In the genomic region with DNA sequence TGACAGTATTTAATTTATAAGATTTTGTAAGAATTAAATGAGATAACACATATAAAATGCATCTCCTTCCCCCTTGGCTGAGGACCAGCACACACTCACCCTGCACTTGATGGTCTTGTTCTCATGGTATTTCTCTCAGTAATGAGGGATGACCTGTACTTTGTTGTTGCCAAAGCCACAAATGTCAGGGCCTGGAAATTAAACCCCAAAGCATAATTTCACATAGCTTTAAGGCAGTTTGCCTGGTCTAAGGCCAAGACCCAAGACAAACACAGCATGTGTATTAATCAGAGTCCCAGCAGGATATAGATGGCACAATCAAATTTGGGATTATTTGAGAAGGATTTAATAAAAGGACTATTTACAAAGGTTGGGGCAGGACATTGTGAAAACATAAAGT, we compare ENCODE assay signal across 11 cellular contexts. TPM values are rescaled to one million over a fixed set of nuclear protein-coding genes. Genes with fewer than 3 reads are reported as not detected.
DNase-seq lines count a peak whose midpoint lies in the region; ATAC-seq and TF ChIP-seq lines count a peak whose summit lies in the region.
"Had no signal": no experiment of that assay in that cellular context is flagged by ENCODE, and none has a peak within 500 bp of the region (broad histone marks: within the 10 kb centered on the region; RNA-seq: fewer than 3 reads in every experiment).

No MANE protein-coding gene starts in this region.

- H3K4me3 ChIP-seq in BJ (ENCODE audit: low read depth, low read length) (no peak overlapping the region), astrocyte of the spinal cord (ENCODE audit: low read depth, low read length) (no peak overlapping the region), lung (no peak overlapping the region)
- H3K4me3 ChIP-seq: thoracic aorta had no signal

- no peaks in the 10 kb centered on the region for H3K36me3 ChIP-seq in BJ (ENCODE audit: control insufficient read depth, insufficient read depth, low read length)
- no peaks in the 10 kb centered on the region for H3K36me3 ChIP-seq in lung (ENCODE audit: control insufficient read depth in 2 of 2, insufficient read depth in 2 of 2, low read length in 2 of 2)
- H3K36me3 ChIP-seq: thoracic aorta had no signal

- TF ChIP-seq CTCF in BJ (IDR thresholded peaks at IDR 0.05; ENCODE audit: insufficient read depth, low read depth, low read length) (no peak), astrocyte of the spinal cord (IDR thresholded peaks at IDR 0.05; ENCODE audit: low read depth, low read length) (no peak), lung (IDR thresholded peaks at IDR 0.05; ENCODE audit: control extremely low read depth, extremely low read depth) (no peak)

- H3K4me1 ChIP-seq in lung (ENCODE audit: control insufficient read depth in 2 of 2, insufficient read depth in 2 of 2, low read length in 2 of 2), result peaks cover 10 to 25% of the 10 kb centered on the region in 2 donors

- no peaks in the 10 kb centered on the region for H3K27me3 ChIP-seq in BJ (ENCODE audit: control insufficient read depth, insufficient read depth, low read length)
- no peaks in the 10 kb centered on the region for H3K27me3 ChIP-seq in lung (ENCODE audit: control insufficient read depth, insufficient read depth)

- in situ Hi-C loops in astrocyte of the spinal cord (cut with HindIII; ENCODE audit: low sequenced_read_pairs) (no loop called here), ACHN (cut with HindIII; ENCODE audit: low pct_ligation_motif_present, low pct_unique_long_range_greater_than_20kb, low sequenced_read_pairs) (no loop called here)

- ATAC-seq in lung (ENCODE audit: insufficient read depth, low FRiP score), result no peak
- ATAC-seq: WTC11 had no signal

- peak; percentile 93 for DNase-seq in BJ (ENCODE audit: low read depth)
- peak; percentile 6 for DNase-seq in LoVo (ENCODE audit: low spot score)
- peak; percentile 90 for DNase-seq in astrocyte of the spinal cord (ENCODE audit: low read depth, low spot score)
- DNase-seq in lung (ENCODE audit: low spot score), result peak; percentile 33
- DNase-seq in stimulated activated CD4-positive, alpha-beta T cell treated with anti-CD3 and anti-CD28 coated beads, Interleukin-2, amount 100 ng/mL, for 24 hours, result no peak
- DNase-seq in stimulated activated naive CD4-positive, alpha-beta T cell (lab: John Stamatoyannopoulos, UW), result no peak
- no peak for DNase-seq in ACHN
- DNase-seq in DMS153 (lab: John Stamatoyannopoulos, UW), result no peak
- DNase-seq: NCI-H187 treated with DMSO at 0.1 percent for 48 hours had no signal

- POLR2A ChIA-PET in BJ (lab: Charles Lee), result no interaction called here

- no peaks in the 10 kb centered on the region for H3K9me3 ChIP-seq in lung (ENCODE audit: control insufficient read depth in 2 of 2, insufficient read depth in 1 of 2, low read length in 1 of 2)
- H3K9me3 ChIP-seq: thoracic aorta had no signal

- CTCF ChIA-PET in BJ (lab: Yijun Ruan, JAX), result interaction anchor here (0.6 to 1.0 kb wide), 2 partner anchors 32 to 199 kb away, joined by 3 to 4 read pairs; no protein-coding TSS in a partner anchor

- no peak overlapping the region for H3K27ac ChIP-seq in lung (ENCODE audit: low read depth in 1 of 2, low read length in 1 of 2)

RNA-seq across cellular contexts. Expression of a gene that starts 48.6 kb away (rescaled TPM):
- polyA plus RNA-seq in BJ (2011; rRNA removed) (18.7 and 38.2 TPM in 2 replicates), lung (10 to 100 TPM; 19.2 to 19.8 TPM)
- 22.9 and 23.7 TPM in 2 replicates for polyA minus RNA-seq in BJ (2011; rRNA and poly(A)+ RNA removed)
- total RNA-seq in lung, result 10 to 100 TPM; 71.1 to 87.2 TPM

RNA-seq across cellular contexts. Expression of a gene that starts 49.2 kb away (rescaled TPM):
- polyA plus RNA-seq in BJ (2011; rRNA removed) (68.3 and 86.5 TPM in 2 replicates), lung (10 to 100 TPM; 36.8 to 62.1 TPM)
- polyA minus RNA-seq in BJ (2011; rRNA and poly(A)+ RNA removed), result 67.7 and 109 TPM in 2 replicates
- 100 to 1,000 TPM in 1 of 2 donors, 10 to 100 TPM in 1; 82.8 to 135 TPM for total RNA-seq in lung

Comparison
In these comparisons a context has a peak if more than half of its experiments do, and no peak if none do; other contexts are left out.
1. DNase-seq: peak in BJ (single experiment), LoVo (single experiment), astrocyte of the spinal cord (single experiment) and lung (single experiment); none in stimulated activated CD4-positive, alpha-beta T cell treated with anti-CD3 and anti-CD28 coated beads, Interleukin-2, amount 100 ng/mL, for 24 hours (0 of 2), stimulated activated naive CD4-positive, alpha-beta T cell (0 of 6), ACHN (single experiment) and DMS153 (single experiment).